1 cellular context compared by ENCODE assay signal in the genomic region with DNA sequence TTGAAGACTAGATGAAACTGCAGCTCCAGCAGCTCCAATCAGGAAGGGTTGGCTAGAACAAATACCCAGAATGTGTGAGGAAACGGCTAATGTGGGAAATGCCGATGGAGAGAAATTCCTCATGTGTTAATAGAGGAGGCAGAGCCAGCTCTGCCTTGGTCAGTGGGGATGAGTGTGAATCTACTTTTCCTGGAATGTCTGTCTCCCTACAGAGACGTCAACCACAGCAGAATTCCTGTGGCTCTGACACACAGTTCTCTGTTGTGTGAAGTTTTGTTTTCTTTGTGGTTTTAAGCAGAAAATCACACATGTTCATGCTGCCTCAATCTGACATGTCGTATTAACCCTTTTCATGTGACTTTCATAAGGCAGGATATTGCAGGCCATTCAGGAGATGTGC.
TF ChIP-seq lines count a peak whose summit lies in the region.

No MANE protein-coding gene starts in this region.

TF ChIP-seq in WTC11, 78 proteins besides CTCF, POLR2A, EP300 and RAD21 (continued from another document):
- TF ChIP-seq, protein P1, sequence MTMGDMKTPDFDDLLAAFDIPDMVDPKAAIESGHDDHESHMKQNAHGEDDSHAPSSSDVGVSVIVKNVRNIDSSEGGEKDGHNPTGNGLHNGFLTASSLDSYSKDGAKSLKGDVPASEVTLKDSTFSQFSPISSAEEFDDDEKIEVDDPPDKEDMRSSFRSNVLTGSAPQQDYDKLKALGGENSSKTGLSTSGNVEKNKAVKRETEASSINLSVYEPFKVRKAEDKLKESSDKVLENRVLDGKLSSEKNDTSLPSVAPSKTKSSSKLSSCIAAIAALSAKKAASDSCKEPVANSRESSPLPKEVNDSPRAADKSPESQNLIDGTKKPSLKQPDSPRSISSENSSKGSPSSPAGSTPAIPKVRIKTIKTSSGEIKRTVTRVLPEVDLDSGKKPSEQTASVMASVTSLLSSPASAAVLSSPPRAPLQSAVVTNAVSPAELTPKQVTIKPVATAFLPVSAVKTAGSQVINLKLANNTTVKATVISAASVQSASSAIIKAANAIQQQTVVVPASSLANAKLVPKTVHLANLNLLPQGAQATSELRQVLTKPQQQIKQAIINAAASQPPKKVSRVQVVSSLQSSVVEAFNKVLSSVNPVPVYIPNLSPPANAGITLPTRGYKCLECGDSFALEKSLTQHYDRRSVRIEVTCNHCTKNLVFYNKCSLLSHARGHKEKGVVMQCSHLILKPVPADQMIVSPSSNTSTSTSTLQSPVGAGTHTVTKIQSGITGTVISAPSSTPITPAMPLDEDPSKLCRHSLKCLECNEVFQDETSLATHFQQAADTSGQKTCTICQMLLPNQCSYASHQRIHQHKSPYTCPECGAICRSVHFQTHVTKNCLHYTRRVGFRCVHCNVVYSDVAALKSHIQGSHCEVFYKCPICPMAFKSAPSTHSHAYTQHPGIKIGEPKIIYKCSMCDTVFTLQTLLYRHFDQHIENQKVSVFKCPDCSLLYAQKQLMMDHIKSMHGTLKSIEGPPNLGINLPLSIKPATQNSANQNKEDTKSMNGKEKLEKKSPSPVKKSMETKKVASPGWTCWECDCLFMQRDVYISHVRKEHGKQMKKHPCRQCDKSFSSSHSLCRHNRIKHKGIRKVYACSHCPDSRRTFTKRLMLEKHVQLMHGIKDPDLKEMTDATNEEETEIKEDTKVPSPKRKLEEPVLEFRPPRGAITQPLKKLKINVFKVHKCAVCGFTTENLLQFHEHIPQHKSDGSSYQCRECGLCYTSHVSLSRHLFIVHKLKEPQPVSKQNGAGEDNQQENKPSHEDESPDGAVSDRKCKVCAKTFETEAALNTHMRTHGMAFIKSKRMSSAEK (CRISPR knock-in tag; IDR thresholded peaks at IDR 0.05; ENCODE audit: borderline replicate concordance), result no peak
- no peak for TF ChIP-seq GABPB1 (CRISPR knock-in tag; IDR thresholded peaks at IDR 0.05)
- no peak for TF ChIP-seq ESRRA (CRISPR knock-in tag; IDR thresholded peaks at IDR 0.05; ENCODE audit: borderline replicate concordance)
- no peak for TF ChIP-seq GTF2I (CRISPR knock-in tag; conservative IDR thresholded peaks at IDR 0.05)
- TF ChIP-seq, protein P2, sequence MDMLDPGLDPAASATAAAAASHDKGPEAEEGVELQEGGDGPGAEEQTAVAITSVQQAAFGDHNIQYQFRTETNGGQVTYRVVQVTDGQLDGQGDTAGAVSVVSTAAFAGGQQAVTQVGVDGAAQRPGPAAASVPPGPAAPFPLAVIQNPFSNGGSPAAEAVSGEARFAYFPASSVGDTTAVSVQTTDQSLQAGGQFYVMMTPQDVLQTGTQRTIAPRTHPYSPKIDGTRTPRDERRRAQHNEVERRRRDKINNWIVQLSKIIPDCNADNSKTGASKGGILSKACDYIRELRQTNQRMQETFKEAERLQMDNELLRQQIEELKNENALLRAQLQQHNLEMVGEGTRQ (CRISPR knock-in tag; IDR thresholded peaks at IDR 0.05), result no peak
- no peak for TF ChIP-seq TP53 (CRISPR knock-in tag; IDR thresholded peaks at IDR 0.05)
- TF ChIP-seq RORB (CRISPR knock-in tag; IDR thresholded peaks at IDR 0.05), result no peak
- TF ChIP-seq, protein P3, sequence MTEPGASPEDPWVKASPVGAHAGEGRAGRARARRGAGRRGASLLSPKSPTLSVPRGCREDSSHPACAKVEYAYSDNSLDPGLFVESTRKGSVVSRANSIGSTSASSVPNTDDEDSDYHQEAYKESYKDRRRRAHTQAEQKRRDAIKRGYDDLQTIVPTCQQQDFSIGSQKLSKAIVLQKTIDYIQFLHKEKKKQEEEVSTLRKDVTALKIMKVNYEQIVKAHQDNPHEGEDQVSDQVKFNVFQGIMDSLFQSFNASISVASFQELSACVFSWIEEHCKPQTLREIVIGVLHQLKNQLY (CRISPR knock-in tag; IDR thresholded peaks at IDR 0.05), result no peak
